Comparison of ENCODE assay signal across 1 cellular context in the genomic region with DNA sequence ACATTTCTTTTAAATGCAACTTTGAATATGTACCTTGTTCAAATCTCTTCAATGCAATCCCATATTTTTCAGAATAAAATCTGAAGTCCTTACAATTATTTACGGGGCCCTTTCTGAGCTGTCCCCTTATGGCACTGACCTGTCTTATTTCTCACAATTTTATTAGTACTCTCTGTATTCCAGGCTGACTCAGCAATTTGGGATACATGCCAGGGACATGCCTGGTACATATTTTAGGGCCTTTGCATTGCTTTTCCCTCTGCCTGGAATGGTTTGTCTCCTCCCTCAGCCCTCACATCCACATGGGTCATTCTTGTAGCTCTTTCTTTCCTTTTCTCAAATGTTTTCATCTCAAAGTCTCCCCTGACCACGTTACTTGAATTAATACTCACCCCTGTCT.
TF ChIP-seq lines count a peak whose summit lies in the region.

No MANE protein-coding gene starts in this region.

TF ChIP-seq in GM23338, 12 proteins besides CTCF, POLR2A, EP300 and RAD21 (continued from another document):
- TF ChIP-seq, protein P1, sequence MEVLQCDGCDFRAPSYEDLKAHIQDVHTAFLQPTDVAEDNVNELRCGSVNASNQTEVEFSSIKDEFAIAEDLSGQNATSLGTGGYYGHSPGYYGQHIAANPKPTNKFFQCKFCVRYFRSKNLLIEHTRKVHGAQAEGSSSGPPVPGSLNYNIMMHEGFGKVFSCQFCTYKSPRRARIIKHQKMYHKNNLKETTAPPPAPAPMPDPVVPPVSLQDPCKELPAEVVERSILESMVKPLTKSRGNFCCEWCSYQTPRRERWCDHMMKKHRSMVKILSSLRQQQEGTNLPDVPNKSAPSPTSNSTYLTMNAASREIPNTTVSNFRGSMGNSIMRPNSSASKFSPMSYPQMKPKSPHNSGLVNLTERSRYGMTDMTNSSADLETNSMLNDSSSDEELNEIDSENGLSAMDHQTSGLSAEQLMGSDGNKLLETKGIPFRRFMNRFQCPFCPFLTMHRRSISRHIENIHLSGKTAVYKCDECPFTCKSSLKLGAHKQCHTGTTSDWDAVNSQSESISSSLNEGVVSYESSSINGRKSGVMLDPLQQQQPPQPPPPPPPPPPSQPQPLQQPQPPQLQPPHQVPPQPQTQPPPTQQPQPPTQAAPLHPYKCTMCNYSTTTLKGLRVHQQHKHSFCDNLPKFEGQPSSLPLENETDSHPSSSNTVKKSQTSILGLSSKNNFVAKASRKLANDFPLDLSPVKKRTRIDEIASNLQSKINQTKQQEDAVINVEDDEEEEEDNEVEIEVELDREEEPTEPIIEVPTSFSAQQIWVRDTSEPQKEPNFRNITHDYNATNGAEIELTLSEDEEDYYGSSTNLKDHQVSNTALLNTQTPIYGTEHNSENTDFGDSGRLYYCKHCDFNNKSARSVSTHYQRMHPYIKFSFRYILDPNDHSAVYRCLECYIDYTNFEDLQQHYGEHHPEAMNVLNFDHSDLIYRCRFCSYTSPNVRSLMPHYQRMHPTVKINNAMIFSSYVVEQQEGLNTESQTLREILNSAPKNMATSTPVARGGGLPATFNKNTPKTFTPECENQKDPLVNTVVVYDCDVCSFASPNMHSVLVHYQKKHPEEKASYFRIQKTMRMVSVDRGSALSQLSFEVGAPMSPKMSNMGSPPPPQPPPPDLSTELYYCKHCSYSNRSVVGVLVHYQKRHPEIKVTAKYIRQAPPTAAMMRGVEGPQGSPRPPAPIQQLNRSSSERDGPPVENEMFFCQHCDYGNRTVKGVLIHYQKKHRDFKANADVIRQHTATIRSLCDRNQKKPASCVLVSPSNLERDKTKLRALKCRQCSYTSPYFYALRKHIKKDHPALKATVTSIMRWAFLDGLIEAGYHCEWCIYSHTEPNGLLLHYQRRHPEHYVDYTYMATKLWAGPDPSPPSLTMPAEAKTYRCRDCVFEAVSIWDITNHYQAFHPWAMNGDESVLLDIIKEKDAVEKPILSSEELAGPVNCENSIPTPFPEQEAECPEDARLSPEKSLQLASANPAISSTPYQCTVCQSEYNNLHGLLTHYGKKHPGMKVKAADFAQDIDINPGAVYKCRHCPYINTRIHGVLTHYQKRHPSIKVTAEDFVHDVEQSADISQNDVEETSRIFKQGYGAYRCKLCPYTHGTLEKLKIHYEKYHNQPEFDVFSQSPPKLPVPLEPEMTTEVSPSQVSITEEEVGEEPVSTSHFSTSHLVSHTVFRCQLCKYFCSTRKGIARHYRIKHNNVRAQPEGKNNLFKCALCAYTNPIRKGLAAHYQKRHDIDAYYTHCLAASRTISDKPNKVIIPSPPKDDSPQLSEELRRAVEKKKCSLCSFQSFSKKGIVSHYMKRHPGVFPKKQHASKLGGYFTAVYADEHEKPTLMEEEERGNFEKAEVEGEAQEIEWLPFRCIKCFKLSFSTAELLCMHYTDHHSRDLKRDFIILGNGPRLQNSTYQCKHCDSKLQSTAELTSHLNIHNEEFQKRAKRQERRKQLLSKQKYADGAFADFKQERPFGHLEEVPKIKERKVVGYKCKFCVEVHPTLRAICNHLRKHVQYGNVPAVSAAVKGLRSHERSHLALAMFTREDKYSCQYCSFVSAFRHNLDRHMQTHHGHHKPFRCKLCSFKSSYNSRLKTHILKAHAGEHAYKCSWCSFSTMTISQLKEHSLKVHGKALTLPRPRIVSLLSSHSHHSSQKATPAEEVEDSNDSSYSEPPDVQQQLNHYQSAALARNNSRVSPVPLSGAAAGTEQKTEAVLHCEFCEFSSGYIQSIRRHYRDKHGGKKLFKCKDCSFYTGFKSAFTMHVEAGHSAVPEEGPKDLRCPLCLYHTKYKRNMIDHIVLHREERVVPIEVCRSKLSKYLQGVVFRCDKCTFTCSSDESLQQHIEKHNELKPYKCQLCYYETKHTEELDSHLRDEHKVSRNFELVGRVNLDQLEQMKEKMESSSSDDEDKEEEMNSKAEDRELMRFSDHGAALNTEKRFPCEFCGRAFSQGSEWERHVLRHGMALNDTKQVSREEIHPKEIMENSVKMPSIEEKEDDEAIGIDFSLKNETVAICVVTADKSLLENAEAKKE (CRISPR knock-in tag; IDR thresholded peaks at IDR 0.05) = no peak
- TF ChIP-seq ZNF331 (CRISPR knock-in tag; IDR thresholded peaks at IDR 0.05; ENCODE audit: low read depth) = no peak
